Comparison of ENCODE assay signal across 19 cellular contexts in genomic region chr1:111847519-111847918, GRCh38.
DNase-seq lines count a peak whose midpoint lies in the region; ATAC-seq and TF ChIP-seq lines count a peak whose summit lies in the region.
"Had no signal": no experiment of that assay in that cellular context is flagged by ENCODE, and none has a peak within 500 bp of the region (broad histone marks: within the 10 kb centered on the region; RNA-seq: fewer than 3 reads in every experiment).

No MANE protein-coding gene starts in this region.

- H3K4me3 Mint-ChIP-seq in T-helper 2 cell treated with Interferon-gamma antibody and Interleukin-4, amounts not matched to agents 5 μg/mL and 100 μg/mL, for 36 hours = no peak overlapping the region
- H3K4me3 Mint-ChIP-seq: CD4-positive, alpha-beta memory T cell; GM23338; T-helper 17 cell had no signal

- H3K4me1 Mint-ChIP-seq in T-helper 2 cell treated with Interferon-gamma antibody and Interleukin-4, amounts not matched to agents 5 μg/mL and 100 μg/mL, for 36 hours (ENCODE audit: low read depth) = no peaks in the 10 kb centered on the region
- H3K4me1 Mint-ChIP-seq: CD4-positive, alpha-beta memory T cell; T-helper 17 cell had no signal

- WGBS in lower leg skin, 2 donors = 72 to 78% methylated on average over 10 of the region's 10 CpGs

- ATAC-seq in HG02571 (IDR thresholded peaks at IDR 0.05; ENCODE audit: unreplicated experiment) = no peak
- ATAC-seq: GM23338, HepG2, T-helper 17 cell had no signal

- no peaks in the 10 kb centered on the region for H3K9me3 Mint-ChIP-seq in T-helper 2 cell treated with Interferon-gamma antibody and Interleukin-4, amounts not matched to agents 5 μg/mL and 100 μg/mL, for 36 hours
- H3K9me3 Mint-ChIP-seq: CD4-positive, alpha-beta memory T cell; GM23338 had no signal

- H3K4me3 ChIP-seq in lower leg skin (ENCODE audit: low read depth, poor library complexity, severe bottlenecking) = no peak overlapping the region
- H3K4me3 ChIP-seq: GM23338, Peyer's patch had no signal

- intact Hi-C loops in lower leg skin (cut with DNase I; ENCODE audit: low total_unique reads) = no loop called here

- H3K27ac Mint-ChIP-seq in T-helper 2 cell treated with Interferon-gamma antibody and Interleukin-4, amounts not matched to agents 5 μg/mL and 100 μg/mL, for 36 hours = no peak overlapping the region
- H3K27ac Mint-ChIP-seq: CD4-positive, alpha-beta memory T cell; GM23338; T-helper 17 cell had no signal

- DNase-seq in NCI-H1436 (lab: John Stamatoyannopoulos, UW) (peak; percentile 38), NCI-H1436 treated with DMSO at 0.1 percent for 48 hours (lab: John Stamatoyannopoulos, UW) (no peak), DMS153 (lab: John Stamatoyannopoulos, UW) (peak; percentile 16), NCI-H146 treated with DMSO at 0.1 percent for 48 hours (lab: John Stamatoyannopoulos, UW; ENCODE audit: unreplicated experiment) (peak; percentile 93), SK-N-DZ (ENCODE audit: low spot score) (peak; percentile 35), lower leg skin (ENCODE audit: low spot score in 2 of 2) (no peak)
- no peak for DNase-seq in T-helper 2 cell treated with Interferon-gamma antibody and Interleukin-4, amounts not matched to agents 5 μg/mL and 100 μg/mL, for 36 hours (ENCODE audit: low spot score)
- DNase-seq: CD4-positive, alpha-beta memory T cell; GDM1; KG1; NCI-H2029 treated with DMSO at 0.1 percent for 48 hours; NCI-H2227 treated with DMSO at 0.1 percent for 48 hours; NCI-H526 treated with DMSO at 0.1 percent for 48 hours; Peyer's patch; SHP77; T-helper 17 cell had no signal

- no peak for TF ChIP-seq CTCF in lower leg skin (IDR thresholded peaks at IDR 0.05)

- H3K27me3 Mint-ChIP-seq in T-helper 2 cell treated with Interferon-gamma antibody and Interleukin-4, amounts not matched to agents 5 μg/mL and 100 μg/mL, for 36 hours (ENCODE audit: low read depth) = no peaks in the 10 kb centered on the region

- H3K36me3 Mint-ChIP-seq in T-helper 2 cell treated with Interferon-gamma antibody and Interleukin-4, amounts not matched to agents 5 μg/mL and 100 μg/mL, for 36 hours (ENCODE audit: low read depth) = no peaks in the 10 kb centered on the region
- H3K36me3 Mint-ChIP-seq: CD4-positive, alpha-beta memory T cell had no signal

- TF ChIP-seq POLR2A in lower leg skin (IDR thresholded peaks at IDR 0.05) = no peak

Comparison
In these comparisons a context has a peak if more than half of its experiments do, and no peak if none do; other contexts are left out.
1. DNase-seq: peak in NCI-H1436 (single experiment), DMS153 (single experiment), NCI-H146 treated with DMSO at 0.1 percent for 48 hours (single experiment) and SK-N-DZ (single experiment); none in NCI-H1436 treated with DMSO at 0.1 percent for 48 hours (single experiment), lower leg skin (0 of 2) and T-helper 2 cell treated with Interferon-gamma antibody and Interleukin-4, amounts not matched to agents 5 μg/mL and 100 μg/mL, for 36 hours (single experiment).